In genomic region chr14:22824711-22825359, GRCh38 we compare ENCODE assay signal across 1 cellular context.
TF ChIP-seq lines count a peak whose summit lies in the region.

No MANE protein-coding gene starts in this region.

TF ChIP-seq in GM12878, 131 proteins besides CTCF, POLR2A, EP300 and RAD21 (continues in another document):
- no peak for TF ChIP-seq GABPA (IDR thresholded peaks at IDR 0.05; ENCODE audit: low read depth)
- TF ChIP-seq RAD51 (IDR thresholded peaks at IDR 0.05): no peak
- TF ChIP-seq ZNF24 (IDR thresholded peaks at IDR 0.05): no peak
- TF ChIP-seq NFXL1 (IDR thresholded peaks at IDR 0.05; ENCODE audit: borderline replicate concordance): no peak
- TF ChIP-seq MTA3 (IDR thresholded peaks at IDR 0.05; ENCODE audit: borderline replicate concordance, low read length): no peak
- TF ChIP-seq ZNF384 (IDR thresholded peaks at IDR 0.05; ENCODE audit: borderline replicate concordance, low read depth, low read length): no peak
- TF ChIP-seq KDM1A (IDR thresholded peaks at IDR 0.05; ENCODE audit: borderline replicate concordance): no peak
- no peak for TF ChIP-seq TAF1 (IDR thresholded peaks at IDR 0.05; ENCODE audit: borderline replicate concordance, low read depth, low read length)
- no peak for TF ChIP-seq POU2F2 (IDR thresholded peaks at IDR 0.05; ENCODE audit: borderline replicate concordance, low read depth, low read length)
- TF ChIP-seq ATF7 (IDR thresholded peaks at IDR 0.05; ENCODE audit: low read depth): peak; percentile 48
- no peak for TF ChIP-seq RCOR1 (conservative IDR thresholded peaks at IDR 0.05; ENCODE audit: low read depth, low read length)
- no peak for TF ChIP-seq ZNF274 (IDR thresholded peaks at IDR 0.05; ENCODE audit: insufficient read depth, insufficient read length)
- no peak for TF ChIP-seq MEF2A (IDR thresholded peaks at IDR 0.05; ENCODE audit: insufficient read depth, low read depth, low read length)
- TF ChIP-seq SIX5 (IDR thresholded peaks at IDR 0.05; ENCODE audit: low read depth, low read length, severe bottlenecking): no peak
- TF ChIP-seq CREM (IDR thresholded peaks at IDR 0.05; ENCODE audit: low read depth): peak; percentile 56; the same call in 1 of the 2 replicates
- TF ChIP-seq EED (IDR thresholded peaks at IDR 0.05; ENCODE audit: low read depth): peak; percentile 86
- TF ChIP-seq BHLHE40 (IDR thresholded peaks at IDR 0.05; ENCODE audit: borderline replicate concordance in 1 of 2, low read depth in 2 of 2, low read length in 1 of 2): no peak
- TF ChIP-seq FOS (IDR thresholded peaks at IDR 0.05; ENCODE audit: borderline replicate concordance, extremely low read depth, insufficient read length): no peak
- no peak for TF ChIP-seq YBX1 (IDR thresholded peaks at IDR 0.05)
- no peak for TF ChIP-seq CHD1 (IDR thresholded peaks at IDR 0.05; ENCODE audit: low read depth, low read length)
- no peak for TF ChIP-seq ZBED1 (IDR thresholded peaks at IDR 0.05; ENCODE audit: borderline replicate concordance)
- no peak for TF ChIP-seq NFIC (IDR thresholded peaks at IDR 0.05; ENCODE audit: low read depth, low read length)
- TF ChIP-seq, protein P1, sequence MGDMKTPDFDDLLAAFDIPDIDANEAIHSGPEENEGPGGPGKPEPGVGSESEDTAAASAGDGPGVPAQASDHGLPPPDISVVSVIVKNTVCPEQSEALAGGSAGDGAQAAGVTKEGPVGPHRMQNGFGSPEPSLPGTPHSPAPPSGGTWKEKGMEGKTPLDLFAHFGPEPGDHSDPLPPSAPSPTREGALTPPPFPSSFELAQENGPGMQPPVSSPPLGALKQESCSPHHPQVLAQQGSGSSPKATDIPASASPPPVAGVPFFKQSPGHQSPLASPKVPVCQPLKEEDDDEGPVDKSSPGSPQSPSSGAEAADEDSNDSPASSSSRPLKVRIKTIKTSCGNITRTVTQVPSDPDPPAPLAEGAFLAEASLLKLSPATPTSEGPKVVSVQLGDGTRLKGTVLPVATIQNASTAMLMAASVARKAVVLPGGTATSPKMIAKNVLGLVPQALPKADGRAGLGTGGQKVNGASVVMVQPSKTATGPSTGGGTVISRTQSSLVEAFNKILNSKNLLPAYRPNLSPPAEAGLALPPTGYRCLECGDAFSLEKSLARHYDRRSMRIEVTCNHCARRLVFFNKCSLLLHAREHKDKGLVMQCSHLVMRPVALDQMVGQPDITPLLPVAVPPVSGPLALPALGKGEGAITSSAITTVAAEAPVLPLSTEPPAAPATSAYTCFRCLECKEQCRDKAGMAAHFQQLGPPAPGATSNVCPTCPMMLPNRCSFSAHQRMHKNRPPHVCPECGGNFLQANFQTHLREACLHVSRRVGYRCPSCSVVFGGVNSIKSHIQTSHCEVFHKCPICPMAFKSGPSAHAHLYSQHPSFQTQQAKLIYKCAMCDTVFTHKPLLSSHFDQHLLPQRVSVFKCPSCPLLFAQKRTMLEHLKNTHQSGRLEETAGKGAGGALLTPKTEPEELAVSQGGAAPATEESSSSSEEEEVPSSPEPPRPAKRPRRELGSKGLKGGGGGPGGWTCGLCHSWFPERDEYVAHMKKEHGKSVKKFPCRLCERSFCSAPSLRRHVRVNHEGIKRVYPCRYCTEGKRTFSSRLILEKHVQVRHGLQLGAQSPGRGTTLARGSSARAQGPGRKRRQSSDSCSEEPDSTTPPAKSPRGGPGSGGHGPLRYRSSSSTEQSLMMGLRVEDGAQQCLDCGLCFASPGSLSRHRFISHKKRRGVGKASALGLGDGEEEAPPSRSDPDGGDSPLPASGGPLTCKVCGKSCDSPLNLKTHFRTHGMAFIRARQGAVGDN (IDR thresholded peaks at IDR 0.05): no peak
- TF ChIP-seq, protein P2, sequence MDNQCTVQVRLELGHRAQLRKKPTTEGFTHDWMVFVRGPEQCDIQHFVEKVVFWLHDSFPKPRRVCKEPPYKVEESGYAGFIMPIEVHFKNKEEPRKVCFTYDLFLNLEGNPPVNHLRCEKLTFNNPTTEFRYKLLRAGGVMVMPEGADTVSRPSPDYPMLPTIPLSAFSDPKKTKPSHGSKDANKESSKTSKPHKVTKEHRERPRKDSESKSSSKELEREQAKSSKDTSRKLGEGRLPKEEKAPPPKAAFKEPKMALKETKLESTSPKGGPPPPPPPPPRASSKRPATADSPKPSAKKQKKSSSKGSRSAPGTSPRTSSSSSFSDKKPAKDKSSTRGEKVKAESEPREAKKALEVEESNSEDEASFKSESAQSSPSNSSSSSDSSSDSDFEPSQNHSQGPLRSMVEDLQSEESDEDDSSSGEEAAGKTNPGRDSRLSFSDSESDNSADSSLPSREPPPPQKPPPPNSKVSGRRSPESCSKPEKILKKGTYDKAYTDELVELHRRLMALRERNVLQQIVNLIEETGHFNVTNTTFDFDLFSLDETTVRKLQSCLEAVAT (IDR thresholded peaks at IDR 0.05): 0 out of 2 replicates have a peak, but pooled peaks have one; percentile 44
- peak; percentile 69 for TF ChIP-seq CREB1 (IDR thresholded peaks at IDR 0.05; ENCODE audit: low read depth)
- TF ChIP-seq NR2C2 (IDR thresholded peaks at IDR 0.05; ENCODE audit: borderline replicate concordance, control insufficient read depth, insufficient read length, low read depth): no peak
- TF ChIP-seq ZNF217 (IDR thresholded peaks at IDR 0.05): no peak
- TF ChIP-seq IKZF2 (IDR thresholded peaks at IDR 0.05): 0 out of 4 replicates have a peak, but pooled peaks of 1 of the 2 experiments have one; percentile 36
- TF ChIP-seq STAT1 (conservative IDR thresholded peaks at IDR 0.05): no peak
- TF ChIP-seq, protein P3, sequence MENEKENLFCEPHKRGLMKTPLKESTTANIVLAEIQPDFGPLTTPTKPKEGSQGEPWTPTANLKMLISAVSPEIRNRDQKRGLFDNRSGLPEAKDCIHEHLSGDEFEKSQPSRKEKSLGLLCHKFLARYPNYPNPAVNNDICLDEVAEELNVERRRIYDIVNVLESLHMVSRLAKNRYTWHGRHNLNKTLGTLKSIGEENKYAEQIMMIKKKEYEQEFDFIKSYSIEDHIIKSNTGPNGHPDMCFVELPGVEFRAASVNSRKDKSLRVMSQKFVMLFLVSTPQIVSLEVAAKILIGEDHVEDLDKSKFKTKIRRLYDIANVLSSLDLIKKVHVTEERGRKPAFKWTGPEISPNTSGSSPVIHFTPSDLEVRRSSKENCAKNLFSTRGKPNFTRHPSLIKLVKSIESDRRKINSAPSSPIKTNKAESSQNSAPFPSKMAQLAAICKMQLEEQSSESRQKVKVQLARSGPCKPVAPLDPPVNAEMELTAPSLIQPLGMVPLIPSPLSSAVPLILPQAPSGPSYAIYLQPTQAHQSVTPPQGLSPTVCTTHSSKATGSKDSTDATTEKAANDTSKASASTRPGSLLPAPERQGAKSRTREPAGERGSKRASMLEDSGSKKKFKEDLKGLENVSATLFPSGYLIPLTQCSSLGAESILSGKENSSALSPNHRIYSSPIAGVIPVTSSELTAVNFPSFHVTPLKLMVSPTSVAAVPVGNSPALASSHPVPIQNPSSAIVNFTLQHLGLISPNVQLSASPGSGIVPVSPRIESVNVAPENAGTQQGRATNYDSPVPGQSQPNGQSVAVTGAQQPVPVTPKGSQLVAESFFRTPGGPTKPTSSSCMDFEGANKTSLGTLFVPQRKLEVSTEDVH (IDR thresholded peaks at IDR 0.05; ENCODE audit: low read depth, partially characterized antibody): no peak
- no peak for TF ChIP-seq WRNIP1 (IDR thresholded peaks at IDR 0.05; ENCODE audit: borderline replicate concordance, low read depth, low read length)
- TF ChIP-seq MTA2 (IDR thresholded peaks at IDR 0.05; ENCODE audit: low read depth): no peak
- TF ChIP-seq TCF7 (IDR thresholded peaks at IDR 0.05; ENCODE audit: borderline replicate concordance): peak; percentile 88; the same call in 1 of the 2 replicates
- TF ChIP-seq SMC3 (IDR thresholded peaks at IDR 0.05; ENCODE audit: borderline replicate concordance, low read length): no peak
- TF ChIP-seq, protein P4, sequence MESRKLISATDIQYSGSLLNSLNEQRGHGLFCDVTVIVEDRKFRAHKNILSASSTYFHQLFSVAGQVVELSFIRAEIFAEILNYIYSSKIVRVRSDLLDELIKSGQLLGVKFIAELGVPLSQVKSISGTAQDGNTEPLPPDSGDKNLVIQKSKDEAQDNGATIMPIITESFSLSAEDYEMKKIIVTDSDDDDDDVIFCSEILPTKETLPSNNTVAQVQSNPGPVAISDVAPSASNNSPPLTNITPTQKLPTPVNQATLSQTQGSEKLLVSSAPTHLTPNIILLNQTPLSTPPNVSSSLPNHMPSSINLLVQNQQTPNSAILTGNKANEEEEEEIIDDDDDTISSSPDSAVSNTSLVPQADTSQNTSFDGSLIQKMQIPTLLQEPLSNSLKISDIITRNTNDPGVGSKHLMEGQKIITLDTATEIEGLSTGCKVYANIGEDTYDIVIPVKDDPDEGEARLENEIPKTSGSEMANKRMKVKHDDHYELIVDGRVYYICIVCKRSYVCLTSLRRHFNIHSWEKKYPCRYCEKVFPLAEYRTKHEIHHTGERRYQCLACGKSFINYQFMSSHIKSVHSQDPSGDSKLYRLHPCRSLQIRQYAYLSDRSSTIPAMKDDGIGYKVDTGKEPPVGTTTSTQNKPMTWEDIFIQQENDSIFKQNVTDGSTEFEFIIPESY (IDR thresholded peaks at IDR 0.05): no peak
- no peak for TF ChIP-seq SP1 (IDR thresholded peaks at IDR 0.05; ENCODE audit: low read depth, low read length)
- TF ChIP-seq MXI1 (IDR thresholded peaks at IDR 0.05; ENCODE audit: low read depth, low read length): no peak
- TF ChIP-seq NR2F1 (conservative IDR thresholded peaks at IDR 0.05): no peak
- no peak for TF ChIP-seq PBX3 (IDR thresholded peaks at IDR 0.05; ENCODE audit: insufficient replicate concordance, low read depth, low read length)
- no peak for TF ChIP-seq TBL1XR1 (IDR thresholded peaks at IDR 0.05; ENCODE audit: low read depth, low read length)
- TF ChIP-seq ESRRA (IDR thresholded peaks at IDR 0.05; ENCODE audit: low read length): no peak
- TF ChIP-seq STAT3 (IDR thresholded peaks at IDR 0.05; ENCODE audit: low read depth, low read length): no peak
- TF ChIP-seq CBX3 (IDR thresholded peaks at IDR 0.05; ENCODE audit: borderline replicate concordance, low read depth): no peak
- TF ChIP-seq, protein P5, sequence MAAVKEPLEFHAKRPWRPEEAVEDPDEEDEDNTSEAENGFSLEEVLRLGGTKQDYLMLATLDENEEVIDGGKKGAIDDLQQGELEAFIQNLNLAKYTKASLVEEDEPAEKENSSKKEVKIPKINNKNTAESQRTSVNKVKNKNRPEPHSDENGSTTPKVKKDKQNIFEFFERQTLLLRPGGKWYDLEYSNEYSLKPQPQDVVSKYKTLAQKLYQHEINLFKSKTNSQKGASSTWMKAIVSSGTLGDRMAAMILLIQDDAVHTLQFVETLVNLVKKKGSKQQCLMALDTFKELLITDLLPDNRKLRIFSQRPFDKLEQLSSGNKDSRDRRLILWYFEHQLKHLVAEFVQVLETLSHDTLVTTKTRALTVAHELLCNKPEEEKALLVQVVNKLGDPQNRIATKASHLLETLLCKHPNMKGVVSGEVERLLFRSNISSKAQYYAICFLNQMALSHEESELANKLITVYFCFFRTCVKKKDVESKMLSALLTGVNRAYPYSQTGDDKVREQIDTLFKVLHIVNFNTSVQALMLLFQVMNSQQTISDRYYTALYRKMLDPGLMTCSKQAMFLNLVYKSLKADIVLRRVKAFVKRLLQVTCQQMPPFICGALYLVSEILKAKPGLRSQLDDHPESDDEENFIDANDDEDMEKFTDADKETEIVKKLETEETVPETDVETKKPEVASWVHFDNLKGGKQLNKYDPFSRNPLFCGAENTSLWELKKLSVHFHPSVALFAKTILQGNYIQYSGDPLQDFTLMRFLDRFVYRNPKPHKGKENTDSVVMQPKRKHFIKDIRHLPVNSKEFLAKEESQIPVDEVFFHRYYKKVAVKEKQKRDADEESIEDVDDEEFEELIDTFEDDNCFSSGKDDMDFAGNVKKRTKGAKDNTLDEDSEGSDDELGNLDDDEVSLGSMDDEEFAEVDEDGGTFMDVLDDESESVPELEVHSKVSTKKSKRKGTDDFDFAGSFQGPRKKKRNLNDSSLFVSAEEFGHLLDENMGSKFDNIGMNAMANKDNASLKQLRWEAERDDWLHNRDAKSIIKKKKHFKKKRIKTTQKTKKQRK (IDR thresholded peaks at IDR 0.05; ENCODE audit: low read depth, low read length): no peak
- no peak for TF ChIP-seq SKIL (IDR thresholded peaks at IDR 0.05; ENCODE audit: low read depth, poor library complexity, severe bottlenecking)
- no peak for TF ChIP-seq FOXM1 (IDR thresholded peaks at IDR 0.05; ENCODE audit: low read depth, low read length)
- TF ChIP-seq TCF3 (IDR thresholded peaks at IDR 0.05; ENCODE audit: borderline replicate concordance, insufficient read depth, low read depth, low read length): no peak
- TF ChIP-seq, protein P6, sequence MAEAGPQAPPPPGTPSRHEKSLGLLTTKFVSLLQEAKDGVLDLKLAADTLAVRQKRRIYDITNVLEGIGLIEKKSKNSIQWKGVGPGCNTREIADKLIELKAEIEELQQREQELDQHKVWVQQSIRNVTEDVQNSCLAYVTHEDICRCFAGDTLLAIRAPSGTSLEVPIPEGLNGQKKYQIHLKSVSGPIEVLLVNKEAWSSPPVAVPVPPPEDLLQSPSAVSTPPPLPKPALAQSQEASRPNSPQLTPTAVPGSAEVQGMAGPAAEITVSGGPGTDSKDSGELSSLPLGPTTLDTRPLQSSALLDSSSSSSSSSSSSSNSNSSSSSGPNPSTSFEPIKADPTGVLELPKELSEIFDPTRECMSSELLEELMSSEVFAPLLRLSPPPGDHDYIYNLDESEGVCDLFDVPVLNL (IDR thresholded peaks at IDR 0.05; ENCODE audit: low read depth, low read length): no peak
- no peak for TF ChIP-seq CEBPB (IDR thresholded peaks at IDR 0.05; ENCODE audit: borderline replicate concordance in 1 of 2, low read depth in 2 of 2, low read length in 2 of 2)
- TF ChIP-seq SUPT20H (IDR thresholded peaks at IDR 0.05; ENCODE audit: borderline replicate concordance, control insufficient read depth, low read depth, low read length): no peak
- TF ChIP-seq HDAC6 (IDR thresholded peaks at IDR 0.05; ENCODE audit: unreplicated experiment): no peak
- TF ChIP-seq PML (IDR thresholded peaks at IDR 0.05; ENCODE audit: low read length): no peak
